In the genomic region with DNA sequence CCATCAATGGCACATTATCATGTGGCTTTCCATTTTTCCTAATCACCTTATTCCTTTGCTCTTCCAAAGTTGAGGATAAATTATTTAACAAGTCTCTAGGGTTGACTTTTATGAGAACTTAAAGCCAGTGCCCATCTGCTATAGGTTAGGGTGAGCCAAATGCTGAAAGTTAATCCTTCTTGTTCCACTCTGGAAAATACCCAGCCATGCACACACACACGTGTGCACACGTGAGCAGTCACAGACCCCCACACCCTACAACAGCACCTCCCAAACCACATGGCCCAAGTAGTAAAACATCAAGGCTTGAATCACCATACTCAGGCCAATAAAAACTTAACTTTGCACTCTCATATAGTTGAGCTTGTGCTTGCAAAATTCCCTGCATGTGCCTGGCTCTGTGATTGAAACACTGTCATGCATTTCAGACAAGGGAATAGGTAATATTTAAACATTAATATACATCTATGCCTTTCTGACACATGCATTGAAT, we compare ENCODE assay signal across 20 cellular contexts.
"Had no signal": no experiment of that assay in that cellular context is flagged by ENCODE, and none has a peak within 500 bp of the region (broad histone marks: within the 10 kb centered on the region; RNA-seq: fewer than 3 reads in every experiment).

No MANE protein-coding gene starts in this region.

- H3K9me3 ChIP-seq: esophagus squamous epithelium, lower lobe of right lung, tibial artery, uterus had no signal

- ATAC-seq: activated CD4-positive, CD25-positive, alpha-beta regulatory T cell treated with anti-CD3 and anti-CD28 coated beads, Interleukin-2, amount 50 U/mL, for 24 hours; foreskin keratinocyte; lower lobe of right lung had no signal

- H3K27ac Mint-ChIP-seq: activated naive CD8-positive, alpha-beta T cell treated with anti-CD3 and anti-CD28 coated beads, Interleukin-2, amount 10 ng/mL, durations not matched to agents 7 days and 5 days; immature natural killer cell; neural progenitor cell had no signal

- H3K27me3 Mint-ChIP-seq: activated naive CD8-positive, alpha-beta T cell treated with anti-CD3 and anti-CD28 coated beads, Interleukin-2, amount 10 ng/mL, durations not matched to agents 7 days and 5 days had no signal

- H3K4me1 ChIP-seq: foreskin keratinocyte, lower lobe of right lung, neural progenitor cell, uterus had no signal

- DNase-seq: activated naive CD4-positive, alpha-beta T cell; activated naive CD8-positive, alpha-beta T cell treated with anti-CD3 and anti-CD28 coated beads, Interleukin-2, amount 10 ng/mL, durations not matched to agents 7 days and 5 days; activated T-cell treated with anti-CD3 and anti-CD28 coated beads for 4 hours; cortex of kidney; effector CD8-positive, alpha-beta T cell; esophagus squamous epithelium; foreskin keratinocyte; glutamatergic neuron; immature natural killer cell; lower lobe of right lung; stimulated activated CD4-positive, alpha-beta T cell treated with anti-CD3 and anti-CD28 coated beads, Interleukin-15, amount 100 ng/mL, for 24 hours; stimulated activated CD4-positive, alpha-beta T cell treated with anti-CD3 and anti-CD28 coated beads, Interleukin-4, amount 100 ng/mL, for 24 hours; stimulated activated naive CD4-positive, alpha-beta T cell; T-helper 9 cell; tibial artery; uterus had no signal

- H3K4me3 ChIP-seq: esophagus squamous epithelium, lower lobe of right lung, neural progenitor cell, tibial artery, uterus had no signal

- H3K4me3 Mint-ChIP-seq: activated naive CD8-positive, alpha-beta T cell treated with anti-CD3 and anti-CD28 coated beads, Interleukin-2, amount 10 ng/mL, durations not matched to agents 7 days and 5 days; central memory CD8-positive, alpha-beta T cell; immature natural killer cell; neural progenitor cell had no signal

- H3K9me3 Mint-ChIP-seq: central memory CD8-positive, alpha-beta T cell had no signal

- H3K4me1 Mint-ChIP-seq: activated naive CD8-positive, alpha-beta T cell treated with anti-CD3 and anti-CD28 coated beads, Interleukin-2, amount 10 ng/mL, durations not matched to agents 7 days and 5 days; central memory CD8-positive, alpha-beta T cell; immature natural killer cell; neural progenitor cell had no signal

- H3K36me3 Mint-ChIP-seq: activated naive CD8-positive, alpha-beta T cell treated with anti-CD3 and anti-CD28 coated beads, Interleukin-2, amount 10 ng/mL, durations not matched to agents 7 days and 5 days; immature natural killer cell; neural progenitor cell had no signal

- H3K36me3 ChIP-seq: brain microvascular endothelial cell, esophagus squamous epithelium, lower lobe of right lung, tibial artery, uterus had no signal

- H3K27me3 ChIP-seq: brain microvascular endothelial cell, esophagus squamous epithelium, foreskin keratinocyte, neural progenitor cell, tibial artery, uterus had no signal

- H3K27ac ChIP-seq: brain microvascular endothelial cell, esophagus squamous epithelium, foreskin keratinocyte, lower lobe of right lung, neural progenitor cell, tibial artery, uterus had no signal
